In the genomic region with DNA sequence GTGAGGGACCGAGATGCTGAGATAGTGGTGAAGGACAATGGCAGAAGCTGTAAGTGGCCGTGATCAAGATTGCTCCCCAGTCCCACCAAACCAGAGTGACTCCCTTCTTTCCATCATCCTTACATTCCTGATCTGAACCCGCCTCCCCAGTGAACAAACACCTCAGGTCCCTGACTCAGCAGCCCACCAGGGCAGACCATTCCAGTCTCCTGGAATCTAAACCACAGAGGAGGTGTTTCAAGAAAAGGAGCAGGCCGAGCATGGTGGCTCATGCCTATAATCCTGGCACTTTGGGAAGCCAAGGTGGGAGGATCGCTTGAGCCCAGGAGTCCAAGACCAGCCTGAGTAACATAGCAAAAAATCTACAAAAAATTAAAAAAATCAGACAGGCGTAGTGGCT, we compare ENCODE assay signal across 21 cellular contexts. TPM values are rescaled to one million over a fixed set of nuclear protein-coding genes. Genes with fewer than 3 reads are reported as not detected.
A peak's percentile ranks its signal among the peaks of the same experiment; 100 is the strongest.
DNase-seq lines count a peak whose midpoint lies in the region; ATAC-seq and TF ChIP-seq lines count a peak whose summit lies in the region.
"Had no signal": no experiment of that assay in that cellular context is flagged by ENCODE, and none has a peak within 500 bp of the region (broad histone marks: within the 10 kb centered on the region; RNA-seq: fewer than 3 reads in every experiment).

No MANE protein-coding gene starts in this region.

- no peaks in the 10 kb centered on the region for H3K36me3 Mint-ChIP-seq in stimulated activated memory B cell treated with anti-CD40 and anti-IgM and Interleukin-4, amounts not matched to agents 10 μg/mL and 1 μg/mL and 100 μg/mL, for 72 hours
- H3K36me3 Mint-ChIP-seq: CD14-positive monocyte, T-cell had no signal

- H3K27me3 Mint-ChIP-seq in stimulated activated memory B cell treated with anti-CD40 and anti-IgM and Interleukin-4, amounts not matched to agents 10 μg/mL and 1 μg/mL and 100 μg/mL, for 72 hours = peaks cover 15% of the 10 kb centered on the region

- ATAC-seq in GM18858 (IDR thresholded peaks at IDR 0.05; ENCODE audit: unreplicated experiment) (no peak), HG02852 (IDR thresholded peaks at IDR 0.05; ENCODE audit: unreplicated experiment) (no peak)
- ATAC-seq in stimulated activated memory B cell treated with anti-CD40 and anti-IgM and Interleukin-4, amounts not matched to agents 10 μg/mL and 1 μg/mL and 100 μg/mL, for 72 hours = no peak
- ATAC-seq: activated CD8-positive, alpha-beta T cell treated with anti-CD3 and anti-CD28 coated beads, Interleukin-2, amount 10 ng/mL, durations not matched to agents 7 days and 5 days; T-cell had no signal

- H3K27ac Mint-ChIP-seq in stimulated activated memory B cell treated with anti-CD40 and anti-IgM and Interleukin-4, amounts not matched to agents 10 μg/mL and 1 μg/mL and 100 μg/mL, for 72 hours = no peak overlapping the region
- H3K27ac Mint-ChIP-seq: activated CD8-positive, alpha-beta T cell treated with anti-CD3 and anti-CD28 coated beads, Interleukin-2, amount 10 ng/mL, durations not matched to agents 7 days and 5 days; HFFc6; T-cell had no signal

- no peak overlapping the region for H3K4me3 ChIP-seq in H7 (ENCODE audit: insufficient read depth, low read depth, low read length)
- H3K4me3 ChIP-seq: Peyer's patch, SJCRH30, thoracic aorta had no signal

- no peak overlapping the region for H3K4me3 Mint-ChIP-seq in stimulated activated memory B cell treated with anti-CD40 and anti-IgM and Interleukin-4, amounts not matched to agents 10 μg/mL and 1 μg/mL and 100 μg/mL, for 72 hours
- H3K4me3 Mint-ChIP-seq: activated CD8-positive, alpha-beta T cell treated with anti-CD3 and anti-CD28 coated beads, Interleukin-2, amount 10 ng/mL, durations not matched to agents 7 days and 5 days; CD14-positive monocyte; HFFc6; T-cell had no signal

- no peaks in the 10 kb centered on the region for H3K4me1 Mint-ChIP-seq in stimulated activated memory B cell treated with anti-CD40 and anti-IgM and Interleukin-4, amounts not matched to agents 10 μg/mL and 1 μg/mL and 100 μg/mL, for 72 hours
- H3K4me1 Mint-ChIP-seq: CD14-positive monocyte, T-cell had no signal

- no peak for TF ChIP-seq CTCF in VCaP (conservative IDR thresholded peaks at IDR 0.05)

- peak overlapping the region; percentile 25; the same call in 1 of the 2 replicates for H3K27ac ChIP-seq in VCaP
- peak overlapping the region; percentile 47 for H3K27ac ChIP-seq in layer of hippocampus (ENCODE audit: low read depth, low read length)
- peak overlapping the region; percentile 62 for H3K27ac ChIP-seq in substantia nigra (ENCODE audit: low read depth, low read length, poor library complexity, severe bottlenecking)
- H3K27ac ChIP-seq: neutrophil, SJCRH30, thoracic aorta had no signal

- H3K9me3 Mint-ChIP-seq in stimulated activated memory B cell treated with anti-CD40 and anti-IgM and Interleukin-4, amounts not matched to agents 10 μg/mL and 1 μg/mL and 100 μg/mL, for 72 hours = no peaks in the 10 kb centered on the region
- H3K9me3 Mint-ChIP-seq: HFFc6, T-cell had no signal

- peak; percentile 13 for DNase-seq in H7
- DNase-seq in substantia nigra (lab: John Stamatoyannopoulos, UW) = no peak
- no peak for DNase-seq in DMS79 treated with DMSO at 0.1 percent for 48 hours (lab: John Stamatoyannopoulos, UW)
- DNase-seq: activated CD4-positive, CD25-positive, alpha-beta regulatory T cell treated with anti-CD3 and anti-CD28 coated beads, Interleukin-2, amount 50 U/mL, for 72 hours; activated CD8-positive, alpha-beta T cell treated with anti-CD3 and anti-CD28 coated beads, Interleukin-2, amount 10 ng/mL, durations not matched to agents 7 days and 5 days; activated T-cell treated with anti-CD3 and anti-CD28 coated beads for 4 hours; cortex of kidney; HFFc6; KBM-7; SJCRH30; stimulated activated CD4-positive, alpha-beta T cell treated with anti-CD3 and anti-CD28 coated beads, Interleukin-1b, Interleukin-23, amount 100 ng/mL, for 48 hours; T-cell had no signal

- H3K27me3 ChIP-seq in H7 (ENCODE audit: control insufficient read depth, insufficient read depth, low read length) = no peaks in the 10 kb centered on the region
- no peaks in the 10 kb centered on the region for H3K27me3 ChIP-seq in layer of hippocampus (ENCODE audit: control insufficient read depth, insufficient read depth, low read length)
- H3K27me3 ChIP-seq: Peyer's patch, SJCRH30 had no signal

- H3K36me3 ChIP-seq in H7 (replicated peaks; ENCODE audit: control insufficient read depth, insufficient read depth, low read length) = peaks cover 46% of the 10 kb centered on the region
- H3K36me3 ChIP-seq: neutrophil, thoracic aorta had no signal

RNA-seq across cellular contexts. Expression of a gene that starts 6.6 kb away (rescaled TPM):
- 32.4 and 39.8 TPM in 2 replicates for total RNA-seq in H7 (2014; rRNA removed; shearing (Covaris generic))

RNA-seq across cellular contexts. Expression of a gene that starts 17.8 kb away (rescaled TPM):
- total RNA-seq in H7 (2014; rRNA removed; shearing (Covaris generic)) = 273 and 282 TPM in 2 replicates

RNA-seq across cellular contexts. Expression of a gene that starts 29.8 kb away (rescaled TPM):
- total RNA-seq in H7 (2014; rRNA removed; shearing (Covaris generic)) = 3,839 and 4,060 TPM in 2 replicates

RNA-seq across cellular contexts. Expression of a gene that starts 31.5 kb away (rescaled TPM):
- total RNA-seq in H7 (2014; rRNA removed; shearing (Covaris generic)) = 8.2 and 11.3 TPM in 2 replicates

RNA-seq across cellular contexts. Expression of a gene that starts 41.5 kb away (rescaled TPM):
- 120 and 127 TPM in 2 replicates for total RNA-seq in H7 (2014; rRNA removed; shearing (Covaris generic))
